10 cellular contexts compared by ENCODE assay signal in genomic region chr5:59729820-59730219, GRCh38.
"Had no signal": no experiment of that assay in that cellular context is flagged by ENCODE, and none has a peak within 500 bp of the region (broad histone marks: within the 10 kb centered on the region; RNA-seq: fewer than 3 reads in every experiment).

No MANE protein-coding gene starts in this region.

- H3K9me3 ChIP-seq: HAP-1 had no signal

- H3K4me3 Mint-ChIP-seq: HFFc6 had no signal

- H3K9ac ChIP-seq: GM23248 had no signal

- FAIRE-seq: K562 had no signal

- DNase-seq: GM23248, GOT3, H7, HFFc6, IMR-90, KG1 had no signal

- H3K27ac ChIP-seq: GM23248, HL-60 had no signal

- H3K27ac Mint-ChIP-seq: HFFc6 had no signal

- H2AFZ ChIP-seq: GM23248 had no signal

- H3K36me3 ChIP-seq: HAP-1 had no signal

- H3K4me1 ChIP-seq: HAP-1 had no signal

- H3K4me3 ChIP-seq: GM23248, HAP-1, K562 had no signal

- H3K9me3 Mint-ChIP-seq: HFFc6 had no signal

- ATAC-seq: HCT116, K562 had no signal
